ENCODE assay signal across 8 cellular contexts in the genomic region with DNA sequence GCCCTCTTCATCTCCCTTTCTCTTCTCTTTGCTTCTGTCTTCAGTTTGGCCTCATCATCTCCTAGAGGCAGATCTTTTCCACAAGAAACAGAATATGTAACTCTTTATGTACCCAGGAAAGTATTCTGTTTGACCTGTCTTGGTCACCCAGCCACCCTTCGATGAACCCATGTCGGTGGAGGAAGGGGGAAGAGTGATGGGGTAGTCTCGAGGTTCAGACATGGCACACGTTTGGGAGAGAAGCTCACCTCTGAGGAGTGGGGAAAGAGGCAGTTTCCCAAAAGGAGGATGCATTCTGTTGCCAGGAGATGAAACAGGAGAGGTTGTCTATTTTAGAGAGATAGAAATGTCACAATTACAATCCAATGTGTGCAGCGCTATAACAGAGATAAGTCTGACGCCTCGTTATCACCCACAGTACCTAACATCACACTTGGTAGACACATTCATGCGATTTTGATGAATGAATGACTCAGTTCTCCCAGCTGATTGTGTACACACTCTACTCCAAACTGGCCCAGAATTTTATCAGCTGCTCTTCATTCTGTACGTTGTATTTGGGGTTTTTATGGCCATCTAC. TPM values are rescaled to one million over a fixed set of nuclear protein-coding genes. Genes with fewer than 3 reads are reported as not detected.
DNase-seq lines count a peak whose midpoint lies in the region; ATAC-seq and TF ChIP-seq lines count a peak whose summit lies in the region.

No MANE protein-coding gene starts in this region.

- H3K36me3 ChIP-seq in Panc1 (ENCODE audit: control insufficient read depth, insufficient read depth, low read length) (no peaks in the 10 kb centered on the region), ovary (no peaks in the 10 kb centered on the region)

- H3K27me3 ChIP-seq in Panc1 (ENCODE audit: control insufficient read depth, insufficient read depth, low read length) (no peaks in the 10 kb centered on the region), ovary (no peaks in the 10 kb centered on the region)

- H3K4me3 ChIP-seq in Panc1 (ENCODE audit: low read depth in 2 of 2, low read length in 2 of 2), result peak overlapping the region; percentile 71 to 81
- H3K4me3 ChIP-seq in ovary, result peak overlapping the region; percentile 82

- BruUV-seq in Panc1 (replicated peaks; lab: Mats Ljungman, UMichigan), result no TSS peak

- intact Hi-C loops in Panc1 (cut with micrococcal nuclease; ENCODE audit: unreplicated experiment) (no loop called here), ovary (cut with DNase I) (no loop called here)

- H3K27ac ChIP-seq in Panc1 (ENCODE audit: low read length), result peak overlapping the region; percentile 93
- H3K27ac ChIP-seq in ovary, result peak overlapping the region in 1 of 2 donors; percentile 92

- ATAC-seq in GM19043 (IDR thresholded peaks at IDR 0.05; ENCODE audit: low read depth, unreplicated experiment) (peak; percentile 4), Panc1 (peak; percentile 22)

- TF ChIP-seq EP300 in ovary (IDR thresholded peaks at IDR 0.05), result no peak

- no peak for TF ChIP-seq POLR2A in erythroblast (IDR thresholded peaks at IDR 0.05; ENCODE audit: low read length)
- TF ChIP-seq POLR2A in ovary (IDR thresholded peaks at IDR 0.05), result no peak

- H3K4me1 ChIP-seq in Panc1 (ENCODE audit: control insufficient read depth, insufficient read depth, low read length) (peaks cover 32% of the 10 kb centered on the region), ovary (ENCODE audit: insufficient read depth) (no peaks in the 10 kb centered on the region)

- in situ Hi-C loops in Panc1 (cut with HindIII; ENCODE audit: low pct_unique_long_range_greater_than_20kb, low sequenced_read_pairs), result no loop called here

- POLR2A ChIA-PET in Panc1 (lab: Charles Lee), result no interaction called here

- no peak for DNase-seq in Panc1 (ENCODE audit: low read depth, low spot score)
- DNase-seq in erythroblast (lab: John Stamatoyannopoulos, UW), result peak; percentile 77 to 87
- DNase-seq in ovary, result no peak
- no peak for DNase-seq in UCSD-AML1 (lab: John Stamatoyannopoulos, UW; ENCODE audit: unreplicated experiment)
- no peak for DNase-seq in GDM1 (lab: John Stamatoyannopoulos, UW)
- no peak for DNase-seq in KG1 (lab: John Stamatoyannopoulos, UW)
- DNase-seq in globus pallidus (ENCODE audit: low spot score), result no peak

- CTCF ChIA-PET in Panc1 (lab: Charles Lee), result no interaction called here

- TF ChIP-seq CTCF in Panc1 (IDR thresholded peaks at IDR 0.05), result no peak
- no peak for TF ChIP-seq CTCF in ovary (IDR thresholded peaks at IDR 0.05)

- WGBS in ovary, 3 donors, result 32 to 42% (median 39%) methylated on average over 9 of the region's 9 CpGs

- no peaks in the 10 kb centered on the region for H3K9me3 ChIP-seq in Panc1 (ENCODE audit: control insufficient read depth, insufficient read depth, low read depth, low read length)
- H3K9me3 ChIP-seq in ovary, result no peaks in the 10 kb centered on the region

RNA-seq across cellular contexts. Expression of gene CCDC50, which starts 0.7 kb away (rescaled TPM):
- 89.3 TPM for total RNA-seq in Panc1 (2021; ENCODE audit: unreplicated experiment)
- 56.1 TPM for polyA plus RNA-seq in Panc1 (2012; ENCODE audit: insufficient read length)
- total RNA-seq in ovary, result 10 to 100 TPM; 70.1 to 85.9 (median 78.0) TPM
- polyA plus RNA-seq in ovary, result 10 to 100 TPM; 39.6 to 74.1 TPM

RNA-seq across cellular contexts. Expression of gene UTS2B, which starts 1.9 kb away (rescaled TPM):
- total RNA-seq in Panc1 (2021; ENCODE audit: unreplicated experiment) (0.26 TPM), ovary (1 to 10 TPM in 1 of 7 donors, under 1 TPM in 6; 0.60 to 1.0 (median 0.94) TPM)
- polyA plus RNA-seq in Panc1 (2012; ENCODE audit: insufficient read length), result not detected
- polyA plus RNA-seq in ovary, result under 1 TPM; 0.63 to 0.80 TPM

Comparison
In these comparisons a context has a peak if more than half of its experiments do, and no peak if none do; other contexts are left out.
1. DNase-seq: peak in erythroblast (2 of 2); none in Panc1 (single experiment), ovary (0 of 5), UCSD-AML1 (single experiment), GDM1 (single experiment), KG1 (single experiment) and globus pallidus (single experiment).